1 cellular context compared by ENCODE assay signal in the genomic region with DNA sequence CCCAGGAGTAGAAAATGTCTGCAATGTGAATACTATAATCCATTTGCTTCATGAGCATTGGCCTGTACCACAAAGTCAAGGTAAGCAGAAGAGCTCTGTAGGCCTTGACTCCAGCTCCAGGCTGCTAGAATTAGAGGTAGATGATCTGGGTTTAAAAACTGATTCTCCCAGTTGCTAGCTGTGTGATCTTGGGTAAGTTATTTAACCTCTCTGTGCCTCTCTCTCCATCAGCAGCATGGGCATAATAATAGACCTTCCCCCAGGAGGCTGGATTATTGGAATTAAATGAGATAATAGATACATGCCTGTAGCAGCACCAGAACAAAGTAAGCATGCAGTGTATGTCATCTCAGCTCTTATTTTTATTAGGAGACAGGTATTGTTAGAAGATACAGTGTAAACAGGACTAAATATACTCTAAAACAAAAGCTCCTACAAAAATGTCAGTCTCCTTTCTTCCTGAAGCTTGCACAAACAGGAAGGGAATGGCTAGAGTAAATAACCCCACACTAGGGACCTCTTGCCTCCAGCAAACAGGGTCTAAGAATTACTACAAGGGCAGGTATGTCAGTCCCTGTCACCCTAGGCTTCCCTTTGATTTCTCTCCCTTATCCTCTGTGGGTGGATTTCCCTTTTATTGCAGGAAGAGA.
TF ChIP-seq lines count a peak whose summit lies in the region.

No MANE protein-coding gene starts in this region.

TF ChIP-seq in SK-N-SH, 30 proteins besides CTCF, POLR2A, EP300 and RAD21 (continued from another document):
- TF ChIP-seq, protein P1, sequence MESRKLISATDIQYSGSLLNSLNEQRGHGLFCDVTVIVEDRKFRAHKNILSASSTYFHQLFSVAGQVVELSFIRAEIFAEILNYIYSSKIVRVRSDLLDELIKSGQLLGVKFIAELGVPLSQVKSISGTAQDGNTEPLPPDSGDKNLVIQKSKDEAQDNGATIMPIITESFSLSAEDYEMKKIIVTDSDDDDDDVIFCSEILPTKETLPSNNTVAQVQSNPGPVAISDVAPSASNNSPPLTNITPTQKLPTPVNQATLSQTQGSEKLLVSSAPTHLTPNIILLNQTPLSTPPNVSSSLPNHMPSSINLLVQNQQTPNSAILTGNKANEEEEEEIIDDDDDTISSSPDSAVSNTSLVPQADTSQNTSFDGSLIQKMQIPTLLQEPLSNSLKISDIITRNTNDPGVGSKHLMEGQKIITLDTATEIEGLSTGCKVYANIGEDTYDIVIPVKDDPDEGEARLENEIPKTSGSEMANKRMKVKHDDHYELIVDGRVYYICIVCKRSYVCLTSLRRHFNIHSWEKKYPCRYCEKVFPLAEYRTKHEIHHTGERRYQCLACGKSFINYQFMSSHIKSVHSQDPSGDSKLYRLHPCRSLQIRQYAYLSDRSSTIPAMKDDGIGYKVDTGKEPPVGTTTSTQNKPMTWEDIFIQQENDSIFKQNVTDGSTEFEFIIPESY (IDR thresholded peaks at IDR 0.05; ENCODE audit: borderline replicate concordance, low read depth): no peak
- TF ChIP-seq, protein P2, sequence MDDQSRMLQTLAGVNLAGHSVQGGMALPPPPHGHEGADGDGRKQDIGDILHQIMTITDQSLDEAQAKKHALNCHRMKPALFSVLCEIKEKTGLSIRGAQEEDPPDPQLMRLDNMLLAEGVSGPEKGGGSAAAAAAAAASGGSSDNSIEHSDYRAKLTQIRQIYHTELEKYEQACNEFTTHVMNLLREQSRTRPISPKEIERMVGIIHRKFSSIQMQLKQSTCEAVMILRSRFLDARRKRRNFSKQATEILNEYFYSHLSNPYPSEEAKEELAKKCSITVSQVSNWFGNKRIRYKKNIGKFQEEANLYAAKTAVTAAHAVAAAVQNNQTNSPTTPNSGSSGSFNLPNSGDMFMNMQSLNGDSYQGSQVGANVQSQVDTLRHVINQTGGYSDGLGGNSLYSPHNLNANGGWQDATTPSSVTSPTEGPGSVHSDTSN (IDR thresholded peaks at IDR 0.05): no peak
- TF ChIP-seq RCOR1 (IDR thresholded peaks at IDR 0.05; ENCODE audit: low read length) (no peak), MXI1 (IDR thresholded peaks at IDR 0.05; ENCODE audit: low read depth, low read length) (no peak), FOXJ3 (CRISPR knock-in tag; IDR thresholded peaks at IDR 0.05) (no peak), JUND (IDR thresholded peaks at IDR 0.05) (no peak), EZH2phosphoT487 (IDR thresholded peaks at IDR 0.05; ENCODE audit: borderline replicate concordance, low read depth) (no peak), YY1 (IDR thresholded peaks at IDR 0.05; ENCODE audit: low read depth) (no peak), TEAD4 (IDR thresholded peaks at IDR 0.05; ENCODE audit: borderline replicate concordance, insufficient read depth) (no peak), SIN3A (IDR thresholded peaks at IDR 0.05; ENCODE audit: borderline replicate concordance, low read depth, low read length) (no peak), FOSL2 (IDR thresholded peaks at IDR 0.05; ENCODE audit: borderline replicate concordance, low read depth) (no peak), CHD2 (IDR thresholded peaks at IDR 0.05; ENCODE audit: low read length, partially characterized antibody) (no peak), RFX5 (IDR thresholded peaks at IDR 0.05; ENCODE audit: low read length) (no peak)
- TF ChIP-seq, protein P3, sequence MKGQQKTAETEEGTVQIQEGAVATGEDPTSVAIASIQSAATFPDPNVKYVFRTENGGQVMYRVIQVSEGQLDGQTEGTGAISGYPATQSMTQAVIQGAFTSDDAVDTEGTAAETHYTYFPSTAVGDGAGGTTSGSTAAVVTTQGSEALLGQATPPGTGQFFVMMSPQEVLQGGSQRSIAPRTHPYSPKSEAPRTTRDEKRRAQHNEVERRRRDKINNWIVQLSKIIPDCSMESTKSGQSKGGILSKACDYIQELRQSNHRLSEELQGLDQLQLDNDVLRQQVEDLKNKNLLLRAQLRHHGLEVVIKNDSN (IDR thresholded peaks at IDR 0.05; ENCODE audit: borderline replicate concordance, low read depth): no peak
- TF ChIP-seq, protein P4, sequence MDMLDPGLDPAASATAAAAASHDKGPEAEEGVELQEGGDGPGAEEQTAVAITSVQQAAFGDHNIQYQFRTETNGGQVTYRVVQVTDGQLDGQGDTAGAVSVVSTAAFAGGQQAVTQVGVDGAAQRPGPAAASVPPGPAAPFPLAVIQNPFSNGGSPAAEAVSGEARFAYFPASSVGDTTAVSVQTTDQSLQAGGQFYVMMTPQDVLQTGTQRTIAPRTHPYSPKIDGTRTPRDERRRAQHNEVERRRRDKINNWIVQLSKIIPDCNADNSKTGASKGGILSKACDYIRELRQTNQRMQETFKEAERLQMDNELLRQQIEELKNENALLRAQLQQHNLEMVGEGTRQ (IDR thresholded peaks at IDR 0.05; ENCODE audit: borderline replicate concordance, low read depth, low read length): no peak
- TF ChIP-seq, protein P5, sequence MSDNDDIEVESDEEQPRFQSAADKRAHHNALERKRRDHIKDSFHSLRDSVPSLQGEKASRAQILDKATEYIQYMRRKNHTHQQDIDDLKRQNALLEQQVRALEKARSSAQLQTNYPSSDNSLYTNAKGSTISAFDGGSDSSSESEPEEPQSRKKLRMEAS (IDR thresholded peaks at IDR 0.05; ENCODE audit: low read depth): no peak
